ENCODE assay signal across 21 cellular contexts in genomic region chr4:139851133-139851532, GRCh38.
DNase-seq lines count a peak whose midpoint lies in the region; ATAC-seq and TF ChIP-seq lines count a peak whose summit lies in the region.
"Had no signal": no experiment of that assay in that cellular context is flagged by ENCODE, and none has a peak within 500 bp of the region (broad histone marks: within the 10 kb centered on the region; RNA-seq: fewer than 3 reads in every experiment).

No MANE protein-coding gene starts in this region.

- H3K4me3 ChIP-seq in MG63, result no peak overlapping the region
- H3K4me3 ChIP-seq: BLaER1, GM23248, SJSA1 had no signal

- H3K4me1 Mint-ChIP-seq in nephron progenitor cell, result peaks cover 87% of the 10 kb centered on the region

- DNase-seq in NCI-H2029 (lab: John Stamatoyannopoulos, UW) (peak; percentile 70), NCI-H2029 treated with DMSO at 0.1 percent for 48 hours (lab: John Stamatoyannopoulos, UW) (no peak), NCI-H510A (lab: John Stamatoyannopoulos, UW) (peak; percentile 20), nephron progenitor cell (no peak), MG63 (no peak), SKM-1 (lab: John Stamatoyannopoulos, UW; ENCODE audit: unreplicated experiment) (no peak)
- DNase-seq: ACHN; CD4-positive, alpha-beta T cell; COR-L47; GM23248; H9; HFFc6; KBM-7; NCI-H1105; NCI-H146; NCI-H2171; NCI-H446 had no signal

- H3K27ac Mint-ChIP-seq in nephron progenitor cell, result peak overlapping the region; percentile 80
- H3K27ac Mint-ChIP-seq: CD4-positive, alpha-beta T cell; HFFc6 had no signal

- no peaks in the 10 kb centered on the region for H3K36me3 ChIP-seq in MG63
- H3K36me3 ChIP-seq: SJSA1 had no signal

- no peaks in the 10 kb centered on the region for H3K9me3 ChIP-seq in MG63
- H3K9me3 ChIP-seq: BLaER1, SJSA1 had no signal

- no peaks in the 10 kb centered on the region for H3K9me3 Mint-ChIP-seq in nephron progenitor cell
- H3K9me3 Mint-ChIP-seq: CD4-positive, alpha-beta T cell; H9; HFFc6 had no signal

- peaks cover 4% of the 10 kb centered on the region for H3K27me3 Mint-ChIP-seq in nephron progenitor cell (ENCODE audit: low read depth, poor library complexity)
- H3K27me3 Mint-ChIP-seq: CD4-positive, alpha-beta T cell had no signal

- no peak for TF ChIP-seq CTCF in nephron progenitor cell (IDR thresholded peaks at IDR 0.05)

- no peak overlapping the region for H3K4me3 Mint-ChIP-seq in nephron progenitor cell
- H3K4me3 Mint-ChIP-seq: CD4-positive, alpha-beta T cell; H9; HFFc6 had no signal

- H3K36me3 Mint-ChIP-seq in nephron progenitor cell (ENCODE audit: low read depth), result peaks cover 5% of the 10 kb centered on the region

- ATAC-seq in esophagus mucosa (peak; percentile 41), GM18520 (IDR thresholded peaks at IDR 0.05; ENCODE audit: unreplicated experiment) (no peak)

- H3K27me3 ChIP-seq in MG63, result no peaks in the 10 kb centered on the region; the same call in 1 of the 2 replicates
- H3K27me3 ChIP-seq: BLaER1, SJSA1 had no signal

Comparison
In these comparisons a context has a peak if more than half of its experiments do, and no peak if none do; other contexts are left out.
1. DNase-seq: peak in NCI-H2029 (single experiment) and NCI-H510A (single experiment); none in NCI-H2029 treated with DMSO at 0.1 percent for 48 hours (single experiment), nephron progenitor cell (single experiment), MG63 (single experiment) and SKM-1 (single experiment).